In genomic region chr16:76634847-76635697, GRCh38 we compare ENCODE assay signal across 1 cellular context.
A peak's percentile ranks its signal among the peaks of the same experiment; 100 is the strongest.
TF ChIP-seq lines count a peak whose summit lies in the region.

No MANE protein-coding gene starts in this region.

TF ChIP-seq in K562, 482 proteins besides CTCF, POLR2A, EP300 and RAD21 (continued from another document):
- peak; percentile 50; the same call in 1 of the 2 replicates for TF ChIP-seq ZBTB40 (IDR thresholded peaks at IDR 0.05)
- TF ChIP-seq ZBTB40 (CRISPR knock-in tag; IDR thresholded peaks at IDR 0.05), result no peak
- TF ChIP-seq PRDM10 (IDR thresholded peaks at IDR 0.05; ENCODE audit: partially characterized antibody), result peak; percentile 50
- no peak for TF ChIP-seq TAF9B (IDR thresholded peaks at IDR 0.05; ENCODE audit: partially characterized antibody)
- TF ChIP-seq ETS1 (conservative IDR thresholded peaks at IDR 0.05; ENCODE audit: control insufficient read depth, low read depth, low read length), result 0 out of 2 replicates have a peak, but pooled peaks have one; percentile 30
- TF ChIP-seq MAZ (CRISPR knock-in tag; conservative IDR thresholded peaks at IDR 0.05 in 1 of 2, IDR thresholded peaks at IDR 0.05 in 1 of 2), result peak; percentile 81 to 93
- TF ChIP-seq SRF (CRISPR knock-in tag; IDR thresholded peaks at IDR 0.05), result peak in 1 of 2 experiments; percentile 72; a peak in 1 of 4 replicates
- peak; percentile 86 for TF ChIP-seq CXXC5 (CRISPR knock-in tag; IDR thresholded peaks at IDR 0.05)
- no peak for TF ChIP-seq CAMTA2 (CRISPR knock-in tag; conservative IDR thresholded peaks at IDR 0.05)
- no peak for TF ChIP-seq SMARCA5 (IDR thresholded peaks at IDR 0.05)
- no peak for TF ChIP-seq GATAD2A (IDR thresholded peaks at IDR 0.05)
- no peak for TF ChIP-seq NEUROD1 (IDR thresholded peaks at IDR 0.05; ENCODE audit: borderline replicate concordance, low read depth, low read length, partially characterized antibody)
- peak; percentile 96 for TF ChIP-seq NRF1 (conservative IDR thresholded peaks at IDR 0.05 in 1 of 2, IDR thresholded peaks at IDR 0.05 in 1 of 2)
- peak; percentile 50 for TF ChIP-seq BRD9 (IDR thresholded peaks at IDR 0.05; ENCODE audit: low read depth, partially characterized antibody)
- no peak for TF ChIP-seq TEAD4 (IDR thresholded peaks at IDR 0.05; ENCODE audit: low read length)
- TF ChIP-seq TEAD4 (CRISPR knock-in tag; IDR thresholded peaks at IDR 0.05; ENCODE audit: borderline replicate concordance), result no peak
- TF ChIP-seq RBFOX2 (IDR thresholded peaks at IDR 0.05; ENCODE audit: low read depth, low read length), result peak; percentile 82
- no peak for TF ChIP-seq ZNF740 (CRISPR knock-in tag; IDR thresholded peaks at IDR 0.05)
- TF ChIP-seq ZNF740 (tag; IDR thresholded peaks at IDR 0.05), result no peak
- no peak for TF ChIP-seq NR2C2 (CRISPR knock-in tag; IDR thresholded peaks at IDR 0.05)
- 0 out of 2 replicates have a peak, but pooled peaks have one; percentile 19 for TF ChIP-seq NR2C2 (tag; IDR thresholded peaks at IDR 0.05)
- TF ChIP-seq JUN (IDR thresholded peaks at IDR 0.05; ENCODE audit: borderline replicate concordance, low read depth, low read length), result peak; percentile 48; the same call in 1 of the 2 replicates
- no peak for TF ChIP-seq JUN (CRISPR knock-in tag; IDR thresholded peaks at IDR 0.05; ENCODE audit: borderline replicate concordance)
- TF ChIP-seq ESRRA (IDR thresholded peaks at IDR 0.05; ENCODE audit: borderline replicate concordance, low read depth), result peak; percentile 69; the same call in 1 of the 2 replicates
- TF ChIP-seq TRIM24 (IDR thresholded peaks at IDR 0.05), result peak in 1 of 2 experiments; percentile 54; a peak in 1 of 4 replicates
- TF ChIP-seq PBX2 (CRISPR knock-in tag; IDR thresholded peaks at IDR 0.05; ENCODE audit: low read depth), result no peak
- TF ChIP-seq PBX2 (tag; conservative IDR thresholded peaks at IDR 0.05; ENCODE audit: low read depth), result no peak
TF ChIP-seq in K562: peak in this region for 85.
